In the genomic region with DNA sequence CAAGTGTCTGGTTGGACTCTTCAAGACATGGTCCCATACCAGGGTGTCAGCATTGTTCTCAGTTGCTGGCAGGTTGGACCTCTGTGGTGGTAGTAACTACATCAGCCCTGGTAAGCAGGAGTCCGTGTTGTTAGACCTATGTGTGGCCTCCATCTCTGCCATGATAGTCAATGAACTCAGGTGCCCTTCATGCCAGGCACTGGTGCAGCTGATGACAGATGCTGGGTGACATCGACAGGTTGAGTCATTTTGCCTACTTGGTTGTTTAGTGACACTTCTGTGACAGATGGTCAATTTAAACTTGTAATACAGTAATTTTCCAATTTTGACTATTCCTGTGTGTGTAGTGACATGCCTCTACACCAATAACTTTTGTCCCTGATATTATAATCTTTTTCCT, we compare ENCODE assay signal across 15 cellular contexts.
A peak's percentile ranks its signal among the peaks of the same experiment; 100 is the strongest.
DNase-seq lines count a peak whose midpoint lies in the region; ATAC-seq and TF ChIP-seq lines count a peak whose summit lies in the region.
"Had no signal": no experiment of that assay in that cellular context is flagged by ENCODE, and none has a peak within 500 bp of the region (broad histone marks: within the 10 kb centered on the region; RNA-seq: fewer than 3 reads in every experiment).

No MANE protein-coding gene starts in this region.

- no peaks in the 10 kb centered on the region for H3K9me3 Mint-ChIP-seq in activated CD4-positive, alpha-beta T cell treated with anti-CD3 and anti-CD28 coated beads for 36 hours (ENCODE audit: low read depth)
- H3K9me3 Mint-ChIP-seq in natural killer cell treated with Interleukin-12 subunit alpha and Interleukin-12 subunit beta and Interleukin-15 and Interleukin-18, amount 100 ng/mL, for 72 hours, result no peaks in the 10 kb centered on the region
- no peaks in the 10 kb centered on the region for H3K9me3 Mint-ChIP-seq in natural killer cell

- H4K8ac ChIP-seq in trophoblast cell (ENCODE audit: low read depth, low read length), result no peak overlapping the region

- H2AFZ ChIP-seq in trophoblast cell (ENCODE audit: insufficient read depth, low read length, poor library complexity), result no peak overlapping the region

- H3K9ac ChIP-seq in trophoblast cell (ENCODE audit: low read length), result no peak overlapping the region

- H3K4me1 ChIP-seq in trophoblast cell (ENCODE audit: control insufficient read depth in 1 of 2, insufficient read depth in 2 of 2, low read length in 2 of 2) (no peaks in the 10 kb centered on the region), SJCRH30 (no peaks in the 10 kb centered on the region)
- H3K4me1 ChIP-seq: HAP-1 had no signal

- no peaks in the 10 kb centered on the region for H3K4me1 Mint-ChIP-seq in activated CD4-positive, alpha-beta T cell treated with anti-CD3 and anti-CD28 coated beads for 36 hours
- no peaks in the 10 kb centered on the region for H3K4me1 Mint-ChIP-seq in natural killer cell treated with Interleukin-12 subunit alpha and Interleukin-12 subunit beta and Interleukin-15 and Interleukin-18, amount 100 ng/mL, for 72 hours (ENCODE audit: low read depth in 2 of 2)
- H3K4me1 Mint-ChIP-seq in natural killer cell, result no peaks in the 10 kb centered on the region
- H3K4me1 Mint-ChIP-seq: B cell had no signal

- no peak overlapping the region for H3K4ac ChIP-seq in trophoblast cell (ENCODE audit: low read depth, low read length)

- no peak overlapping the region for H3K4me2 ChIP-seq in trophoblast cell (ENCODE audit: low read length)

- ATAC-seq in activated CD4-positive, alpha-beta T cell treated with anti-CD3 and anti-CD28 coated beads for 36 hours, result peak; percentile 55
- peak; percentile 17 to 50 for ATAC-seq in natural killer cell treated with Interleukin-12 subunit alpha and Interleukin-12 subunit beta and Interleukin-15 and Interleukin-18, amount 100 ng/mL, for 72 hours
- ATAC-seq in natural killer cell, result no peak

- intact Hi-C loops in activated CD4-positive, alpha-beta T cell treated with anti-CD3 and anti-CD28 coated beads for 36 hours (cut with DNase I, micrococcal nuclease), result no loop called here
- intact Hi-C loops in natural killer cell (cut with micrococcal nuclease), result no loop called here

- no peaks in the 10 kb centered on the region for H3K79me1 ChIP-seq in trophoblast cell (ENCODE audit: low read length)

- H3K18ac ChIP-seq in trophoblast cell (ENCODE audit: low read length), result no peak overlapping the region

- H3K4me3 Mint-ChIP-seq in activated CD4-positive, alpha-beta T cell treated with anti-CD3 and anti-CD28 coated beads for 36 hours, result no peak overlapping the region
- H3K4me3 Mint-ChIP-seq in natural killer cell treated with Interleukin-12 subunit alpha and Interleukin-12 subunit beta and Interleukin-15 and Interleukin-18, amount 100 ng/mL, for 72 hours, result no peak overlapping the region
- H3K4me3 Mint-ChIP-seq in natural killer cell, result no peak overlapping the region
- H3K4me3 Mint-ChIP-seq: B cell; CD4-positive, alpha-beta T cell had no signal

- H3K36me3 ChIP-seq in trophoblast cell (ENCODE audit: control insufficient read depth in 1 of 2, insufficient read depth in 2 of 2, low read length in 2 of 2) (no peaks in the 10 kb centered on the region), SJCRH30 (no peaks in the 10 kb centered on the region)
- H3K36me3 ChIP-seq: HAP-1 had no signal

- H2AK5ac ChIP-seq in trophoblast cell (ENCODE audit: low read length), result no peak overlapping the region

- H3K27ac Mint-ChIP-seq in activated CD4-positive, alpha-beta T cell treated with anti-CD3 and anti-CD28 coated beads for 36 hours, result no peak overlapping the region
- H3K27ac Mint-ChIP-seq in natural killer cell treated with Interleukin-12 subunit alpha and Interleukin-12 subunit beta and Interleukin-15 and Interleukin-18, amount 100 ng/mL, for 72 hours, result no peak overlapping the region
- no peak overlapping the region for H3K27ac Mint-ChIP-seq in natural killer cell
- H3K27ac Mint-ChIP-seq: B cell; CD4-positive, alpha-beta T cell had no signal

- TF ChIP-seq CTCF in natural killer cell (IDR thresholded peaks at IDR 0.05), result no peak

- H2BK120ac ChIP-seq in trophoblast cell (ENCODE audit: insufficient read depth, low read length, poor library complexity), result no peak overlapping the region

- no peak overlapping the region for H3K14ac ChIP-seq in trophoblast cell (ENCODE audit: low read length)

- H3K4me3 ChIP-seq in trophoblast cell (ENCODE audit: low read depth, low read length), result no peak overlapping the region
- no peak overlapping the region for H3K4me3 ChIP-seq in SJCRH30
- H3K4me3 ChIP-seq: HAP-1 had no signal

- peaks cover 4% of the 10 kb centered on the region for H3K27me3 Mint-ChIP-seq in activated CD4-positive, alpha-beta T cell treated with anti-CD3 and anti-CD28 coated beads for 36 hours
- peaks cover 9 to 24% of the 10 kb centered on the region in 2 donors for H3K27me3 Mint-ChIP-seq in natural killer cell treated with Interleukin-12 subunit alpha and Interleukin-12 subunit beta and Interleukin-15 and Interleukin-18, amount 100 ng/mL, for 72 hours
- H3K27me3 Mint-ChIP-seq in natural killer cell (ENCODE audit: low read depth in 2 of 2), result peaks cover 3 to 32% of the 10 kb centered on the region in 2 donors

- no peaks in the 10 kb centered on the region for H3K36me3 Mint-ChIP-seq in activated CD4-positive, alpha-beta T cell treated with anti-CD3 and anti-CD28 coated beads for 36 hours (ENCODE audit: low read depth)
- no peaks in the 10 kb centered on the region for H3K36me3 Mint-ChIP-seq in natural killer cell treated with Interleukin-12 subunit alpha and Interleukin-12 subunit beta and Interleukin-15 and Interleukin-18, amount 100 ng/mL, for 72 hours
- no peaks in the 10 kb centered on the region for H3K36me3 Mint-ChIP-seq in natural killer cell

- peak; percentile 38 for DNase-seq in activated CD4-positive, alpha-beta T cell treated with anti-CD3 and anti-CD28 coated beads for 36 hours
- no peak for DNase-seq in activated CD4-positive, alpha-beta T cell treated with anti-CD3 and anti-CD28 coated beads for 4 hours
- DNase-seq in natural killer cell treated with Interleukin-12 subunit alpha and Interleukin-12 subunit beta and Interleukin-15 and Interleukin-18, amount 100 ng/mL, for 72 hours (ENCODE audit: low spot score), result no peak
- no peak for DNase-seq in natural killer cell
- DNase-seq in NCI-H1694 (lab: John Stamatoyannopoulos, UW), result peak; percentile 57
- DNase-seq in trophoblast cell, result no peak
- DNase-seq in occipital lobe (lab: John Stamatoyannopoulos, UW), result no peak
- no peak for DNase-seq in SJCRH30
- DNase-seq: C1 segment of cervical spinal cord; Calu3; CD4-positive, alpha-beta T cell; DMS153; GF-D8 had no signal

- H4K12ac ChIP-seq in trophoblast cell (ENCODE audit: low read depth, low read length), result no peak overlapping the region

- CTCF ChIA-PET in activated CD4-positive, alpha-beta T cell treated with anti-CD3 and anti-CD28 coated beads for 36 hours (lab: Charles Lee), result no interaction called here

- H3K27ac ChIP-seq in trophoblast cell (ENCODE audit: low read depth, low read length) (no peak overlapping the region), SJCRH30 (no peak overlapping the region)

- H3K27me3 ChIP-seq in trophoblast cell (ENCODE audit: insufficient read depth, low read length) (no peaks in the 10 kb centered on the region), SJCRH30 (no peaks in the 10 kb centered on the region)

- H2BK5ac ChIP-seq in trophoblast cell (ENCODE audit: low read depth, low read length, poor library complexity), result no peak overlapping the region

- no peak overlapping the region for H4K91ac ChIP-seq in trophoblast cell (ENCODE audit: low read depth, low read length)

- H3K23ac ChIP-seq in trophoblast cell (ENCODE audit: low read length), result peak overlapping the region; percentile 44

- no peaks in the 10 kb centered on the region for H3K79me2 ChIP-seq in trophoblast cell (ENCODE audit: control insufficient read depth, insufficient read depth, low read length, poor library complexity)

- no peak overlapping the region for H2BK12ac ChIP-seq in trophoblast cell (ENCODE audit: low read length)

- H3K9me3 ChIP-seq in trophoblast cell (ENCODE audit: insufficient read depth, low read depth, low read length) (peaks cover 3% of the 10 kb centered on the region), SJCRH30 (replicated peaks) (no peaks in the 10 kb centered on the region)
- H3K9me3 ChIP-seq: HAP-1 had no signal

- POLR2A ChIA-PET in activated CD4-positive, alpha-beta T cell treated with anti-CD3 and anti-CD28 coated beads for 36 hours (lab: Charles Lee), result no interaction called here

- WGBS in trophoblast cell (ENCODE audit: extremely low coverage, insufficient coverage, insufficient read length), result no CpG with 5 or more reads among the region's 2 CpGs

Comparison
In these comparisons a context has a peak if more than half of its experiments do, and no peak if none do; other contexts are left out.
1. ATAC-seq: peak in activated CD4-positive, alpha-beta T cell treated with anti-CD3 and anti-CD28 coated beads for 36 hours (single experiment) and natural killer cell treated with Interleukin-12 subunit alpha and Interleukin-12 subunit beta and Interleukin-15 and Interleukin-18, amount 100 ng/mL, for 72 hours (2 of 2); none in natural killer cell (0 of 3).
2. DNase-seq: peak in activated CD4-positive, alpha-beta T cell treated with anti-CD3 and anti-CD28 coated beads for 36 hours (single experiment) and NCI-H1694 (single experiment); none in activated CD4-positive, alpha-beta T cell treated with anti-CD3 and anti-CD28 coated beads for 4 hours (0 of 2), natural killer cell treated with Interleukin-12 subunit alpha and Interleukin-12 subunit beta and Interleukin-15 and Interleukin-18, amount 100 ng/mL, for 72 hours (single experiment), natural killer cell (single experiment), trophoblast cell (0 of 2), occipital lobe (single experiment) and SJCRH30 (0 of 2).